In genomic region chr16:23678430-23679273, GRCh38 we compare ENCODE assay signal across 1 cellular context.
A peak's percentile ranks its signal among the peaks of the same experiment; 100 is the strongest.
TF ChIP-seq lines count a peak whose summit lies in the region.

TSS of gene PLK1 (plus strand) at chr16:23678889. CDS start at chr16:23678933, 44 bp downstream.

TF ChIP-seq in HepG2, 621 proteins besides CTCF, POLR2A, EP300 and RAD21 (continued from another document and continues in another):
- TF ChIP-seq MXD1 (CRISPR knock-in tag; IDR thresholded peaks at IDR 0.05) (peak; percentile 98; the same call in 1 of the 2 replicates), ZNF614 (CRISPR knock-in tag; IDR thresholded peaks at IDR 0.05; ENCODE audit: borderline replicate concordance) (peak; percentile 82; the same call in 1 of the 2 replicates), KDM6A (CRISPR knock-in tag; IDR thresholded peaks at IDR 0.05; ENCODE audit: low read depth) (no peak), ZSCAN31 (CRISPR knock-in tag; IDR thresholded peaks at IDR 0.05; ENCODE audit: low read depth) (peak; percentile 80; the same call in 1 of the 2 replicates), MLXIP (CRISPR knock-in tag; IDR thresholded peaks at IDR 0.05; ENCODE audit: borderline replicate concordance) (peak; percentile 78), ZNF33B (CRISPR knock-in tag; IDR thresholded peaks at IDR 0.05) (peak; percentile 55; the same call in 1 of the 2 replicates), ZNF7 (CRISPR knock-in tag; IDR thresholded peaks at IDR 0.05) (no peak), ZNF407 (CRISPR knock-in tag; IDR thresholded peaks at IDR 0.05; ENCODE audit: not compliant biosample characterization) (peak; percentile 61), ZNF276 (CRISPR knock-in tag; IDR thresholded peaks at IDR 0.05; ENCODE audit: low read depth) (peak; percentile 43; the same call in 1 of the 2 replicates), ZZZ3 (CRISPR knock-in tag; IDR thresholded peaks at IDR 0.05; ENCODE audit: borderline replicate concordance) (no peak), SMAD9 (CRISPR knock-in tag; IDR thresholded peaks at IDR 0.05) (peak; percentile 82; the same call in 1 of the 2 replicates), ZNF598 (CRISPR knock-in tag; IDR thresholded peaks at IDR 0.05; ENCODE audit: borderline replicate concordance) (0 out of 2 replicates have a peak, but pooled peaks have one; percentile 13), RCOR2 (CRISPR knock-in tag; IDR thresholded peaks at IDR 0.05) (peak; percentile 66; the same call in 1 of the 2 replicates), PRMT3 (CRISPR knock-in tag; IDR thresholded peaks at IDR 0.05; ENCODE audit: borderline replicate concordance, low read depth) (peak; percentile 100), ZBTB37 (CRISPR knock-in tag; IDR thresholded peaks at IDR 0.05) (no peak), GABPA (IDR thresholded peaks at IDR 0.05; ENCODE audit: low read depth, low read length) (no peak), GABPA (CRISPR knock-in tag; IDR thresholded peaks at IDR 0.05; ENCODE audit: low read depth) (peak; percentile 69), PHB2 (IDR thresholded peaks at IDR 0.05; ENCODE audit: partially characterized antibody) (no peak), TMF1 (CRISPR knock-in tag; IDR thresholded peaks at IDR 0.05; ENCODE audit: low read depth) (peak; percentile 100), ZNF343 (CRISPR knock-in tag; IDR thresholded peaks at IDR 0.05) (peak; percentile 88), SSRP1 (CRISPR knock-in tag; IDR thresholded peaks at IDR 0.05) (peak; percentile 70; the same call in 1 of the 2 replicates), ZNF879 (CRISPR knock-in tag; IDR thresholded peaks at IDR 0.05) (no peak), ZNF101 (CRISPR knock-in tag; IDR thresholded peaks at IDR 0.05; ENCODE audit: borderline replicate concordance, low read depth) (peak; percentile 61; the same call in 1 of the 2 replicates), MTF2 (CRISPR knock-in tag; IDR thresholded peaks at IDR 0.05; ENCODE audit: borderline replicate concordance) (no peak), NFATC3 (CRISPR knock-in tag; IDR thresholded peaks at IDR 0.05) (peak; percentile 50; the same call in 1 of the 2 replicates), ZUFSP (CRISPR knock-in tag; IDR thresholded peaks at IDR 0.05; ENCODE audit: borderline replicate concordance) (no peak; the same call in 1 of the 2 replicates), EHMT2 (IDR thresholded peaks at IDR 0.05; ENCODE audit: borderline replicate concordance, low read depth, low read length) (no peak), POGZ (CRISPR knock-in tag; IDR thresholded peaks at IDR 0.05) (peak; percentile 99), ZNF513 (CRISPR knock-in tag; conservative IDR thresholded peaks at IDR 0.05) (0 out of 2 replicates have a peak, but pooled peaks have one; percentile 45), CAMTA2 (CRISPR knock-in tag; IDR thresholded peaks at IDR 0.05; ENCODE audit: borderline replicate concordance) (peak; percentile 94; the same call in 1 of the 2 replicates), HNF1A (IDR thresholded peaks at IDR 0.05; ENCODE audit: low read depth) (no peak), HNF1A (CRISPR knock-in tag; IDR thresholded peaks at IDR 0.05; ENCODE audit: borderline replicate concordance) (peak; percentile 79; the same call in 1 of the 2 replicates), ZBTB21 (CRISPR knock-in tag; IDR thresholded peaks at IDR 0.05) (peak; percentile 21; the same call in 1 of the 2 replicates)
